ENCODE assay signal across 11 cellular contexts in genomic region chr18:75638597-75639467, GRCh38.
DNase-seq lines count a peak whose midpoint lies in the region; ATAC-seq and TF ChIP-seq lines count a peak whose summit lies in the region.
"Had no signal": no experiment of that assay in that cellular context is flagged by ENCODE, and none has a peak within 500 bp of the region (broad histone marks: within the 10 kb centered on the region; RNA-seq: fewer than 3 reads in every experiment).

No MANE protein-coding gene starts in this region.

- DNase-seq in AG04450 (ENCODE audit: low read depth, low spot score) (peak; percentile 11), NCI-H1105 treated with DMSO at 0.1 percent for 48 hours (lab: John Stamatoyannopoulos, UW) (peak; percentile 25), foreskin fibroblast (peak; percentile 52 to 79), NCI-H2081 (lab: John Stamatoyannopoulos, UW) (no peak), Calu3 (no peak)
- DNase-seq in activated naive CD4-positive, alpha-beta T cell (lab: John Stamatoyannopoulos, UW): no peak
- DNase-seq: activated B cell treated with CpG ODN at 0.5 μM for 24 hours, DMS79, NCI-H1048 had no signal

- H3K4me3 Mint-ChIP-seq in nephron (peak overlapping the region; percentile 61 to 76 (median 68)), Calu3 (ENCODE audit: low read depth, unreplicated experiment) (no peak overlapping the region)
- H3K4me3 Mint-ChIP-seq: activated B cell treated with CpG ODN at 0.5 μM for 24 hours had no signal

- ATAC-seq in GM19467 (IDR thresholded peaks at IDR 0.05; ENCODE audit: unreplicated experiment): no peak

- H3K27me3 ChIP-seq in AG04450 (ENCODE audit: control insufficient read depth, insufficient read depth, low read length): no peaks in the 10 kb centered on the region

- TF ChIP-seq CTCF in AG04450 (IDR thresholded peaks at IDR 0.05; ENCODE audit: low read depth, low read length) (no peak), foreskin fibroblast (IDR thresholded peaks at IDR 0.05; ENCODE audit: low read depth, low read length) (no peak), nephron (IDR thresholded peaks at IDR 0.05; ENCODE audit: unreplicated experiment in 3 of 3) (no peak), Calu3 (IDR thresholded peaks at IDR 0.05; ENCODE audit: unreplicated experiment) (no peak)

- H3K27me3 Mint-ChIP-seq in nephron (ENCODE audit: low read depth): peaks cover 11% of the 10 kb centered on the region
- H3K27me3 Mint-ChIP-seq in Calu3 (ENCODE audit: unreplicated experiment): no peaks in the 10 kb centered on the region
- H3K27me3 Mint-ChIP-seq: activated B cell treated with CpG ODN at 0.5 μM for 24 hours had no signal

- intact Hi-C loops in Calu3 (cut with micrococcal nuclease; ENCODE audit: unreplicated experiment): no loop called here

- H3K9me3 Mint-ChIP-seq in nephron: peaks cover 5% of the 10 kb centered on the region
- peaks cover 13% of the 10 kb centered on the region for H3K9me3 Mint-ChIP-seq in Calu3 (ENCODE audit: low read depth, unreplicated experiment)
- H3K9me3 Mint-ChIP-seq: activated B cell treated with CpG ODN at 0.5 μM for 24 hours had no signal

- H3K36me3 Mint-ChIP-seq in nephron (ENCODE audit: low read depth) (no peaks in the 10 kb centered on the region), Calu3 (ENCODE audit: insufficient read depth, unreplicated experiment) (no peaks in the 10 kb centered on the region)

- POLR2A ChIA-PET in AG04450 (lab: Yijun Ruan, JAX): interaction anchor here (0.7 kb wide), 1 partner anchor 483 kb away, joined by 3 read pairs; no protein-coding TSS in a partner anchor

- H3K4me3 ChIP-seq in AG04450 (ENCODE audit: low read depth, low read length) (peak overlapping the region; percentile 55), foreskin fibroblast (ENCODE audit: low read depth in 1 of 2, low read length in 2 of 2) (peak overlapping the region; percentile 40 to 57)

- H3K9me3 ChIP-seq in AG04450 (ENCODE audit: control insufficient read depth, insufficient read depth, low read length): no peaks in the 10 kb centered on the region; the same call in 1 of the 2 replicates

- H3K27ac ChIP-seq in AG04450 (ENCODE audit: low read depth, low read length): peak overlapping the region; percentile 77

- no TSS peak for BruUV-seq in Calu3 (replicated peaks; lab: Mats Ljungman, UMichigan)

- H3K27ac Mint-ChIP-seq in nephron (peak overlapping the region; percentile 96 to 99 (median 98)), Calu3 (ENCODE audit: unreplicated experiment) (no peak overlapping the region)
- H3K27ac Mint-ChIP-seq: activated B cell treated with CpG ODN at 0.5 μM for 24 hours had no signal

- H3K4me1 Mint-ChIP-seq in nephron: peaks cover 44% of the 10 kb centered on the region
- H3K4me1 Mint-ChIP-seq in Calu3 (ENCODE audit: low read depth, unreplicated experiment): no peaks in the 10 kb centered on the region
- H3K4me1 Mint-ChIP-seq: activated B cell treated with CpG ODN at 0.5 μM for 24 hours had no signal

- CTCF ChIA-PET in AG04450 (lab: Charles Lee): no interaction called here
- CTCF ChIA-PET in Calu3 (lab: Charles Lee): no interaction called here

Comparison
In these comparisons a context has a peak if more than half of its experiments do, and no peak if none do; other contexts are left out.
1. DNase-seq: peak in AG04450 (single experiment), NCI-H1105 treated with DMSO at 0.1 percent for 48 hours (single experiment) and foreskin fibroblast (2 of 2); none in activated naive CD4-positive, alpha-beta T cell (0 of 4), NCI-H2081 (0 of 2) and Calu3 (single experiment).